ENCODE assay signal across 27 cellular contexts in the genomic region with DNA sequence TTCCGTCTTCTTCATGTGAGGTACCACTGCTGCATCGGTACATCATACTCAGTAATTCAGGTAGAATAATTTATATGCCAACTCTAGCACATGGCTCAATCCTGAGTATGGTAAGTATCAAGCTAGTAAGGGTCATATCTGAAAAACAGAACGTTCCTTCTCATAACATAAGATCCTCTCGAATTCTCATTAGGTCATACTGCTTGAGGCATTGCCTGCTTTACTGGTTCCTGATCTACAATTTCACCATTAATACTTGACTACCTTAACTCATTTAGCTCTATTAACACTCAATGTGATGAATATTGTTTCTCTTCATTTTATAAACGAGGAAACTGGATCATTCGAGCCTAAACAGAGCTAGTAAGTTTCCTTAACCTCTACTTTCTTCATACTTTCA.
"Had no signal": no experiment of that assay in that cellular context is flagged by ENCODE, and none has a peak within 500 bp of the region (broad histone marks: within the 10 kb centered on the region; RNA-seq: fewer than 3 reads in every experiment).

No MANE protein-coding gene starts in this region.

- FAIRE-seq: endothelial cell of umbilical vein, keratinocyte, small intestine had no signal

- H3K4me3 ChIP-seq: colonic mucosa, esophagus squamous epithelium, heart right ventricle, prostate gland, right lobe of liver, suprapubic skin, transverse colon, upper lobe of right lung, uterus had no signal

- H3K36me3 Mint-ChIP-seq: naive thymus-derived CD8-positive, alpha-beta T cell had no signal

- DNase-seq: colonic mucosa; effector CD8-positive, alpha-beta T cell; erythroblast; esophagus squamous epithelium; foreskin melanocyte; glutamatergic neuron; heart right ventricle; hypothalamus; naive thymus-derived CD8-positive, alpha-beta T cell; nephron progenitor cell; nucleus accumbens; right lobe of liver; small intestine; stimulated activated CD4-positive, alpha-beta T cell treated with anti-CD3 and anti-CD28 coated beads, Interleukin-15, amount 100 ng/mL, for 24 hours; stimulated activated CD4-positive, alpha-beta T cell treated with anti-CD3 and anti-CD28 coated beads, Interleukin-4, amount 100 ng/mL, for 1 hour; stimulated activated CD8-positive, alpha-beta memory T cell treated with anti-CD3 and anti-CD28 coated beads, Interleukin-4, amount 100 ng/mL, for 48 hours; stimulated activated naive CD4-positive, alpha-beta T cell; stimulated activated naive CD8-positive, alpha-beta T cell treated with anti-CD3 and anti-CD28 coated beads, Interleukin-15, amount 100 ng/mL, for 72 hours; transverse colon; upper lobe of right lung; uterus had no signal

- H3K4me3 Mint-ChIP-seq: dendritic cell treated with granulocyte-macrophage colony-stimulating factor and Interleukin-4, amounts not matched to agents 40 ng/mL and 50 ng/mL, for 4 days; naive thymus-derived CD8-positive, alpha-beta T cell; nephron progenitor cell; stimulated activated naive CD8-positive, alpha-beta T cell treated with anti-CD3 and anti-CD28 coated beads, Interleukin-15, amount 100 ng/mL, for 72 hours had no signal

- H3K27me3 Mint-ChIP-seq: dendritic cell treated with granulocyte-macrophage colony-stimulating factor and Interleukin-4, amounts not matched to agents 40 ng/mL and 50 ng/mL, for 4 days; naive thymus-derived CD8-positive, alpha-beta T cell; stimulated activated naive CD8-positive, alpha-beta T cell treated with anti-CD3 and anti-CD28 coated beads, Interleukin-15, amount 100 ng/mL, for 72 hours had no signal

- H3K9me3 Mint-ChIP-seq: dendritic cell treated with granulocyte-macrophage colony-stimulating factor and Interleukin-4, amounts not matched to agents 40 ng/mL and 50 ng/mL, for 4 days; nephron progenitor cell; stimulated activated naive CD8-positive, alpha-beta T cell treated with anti-CD3 and anti-CD28 coated beads, Interleukin-15, amount 100 ng/mL, for 72 hours had no signal

- H3K4me1 ChIP-seq: colonic mucosa, esophagus squamous epithelium, heart right ventricle, prostate gland, suprapubic skin, transverse colon, upper lobe of right lung, uterus had no signal

- H3K27ac Mint-ChIP-seq: dendritic cell treated with granulocyte-macrophage colony-stimulating factor and Interleukin-4, amounts not matched to agents 40 ng/mL and 50 ng/mL, for 4 days; naive thymus-derived CD8-positive, alpha-beta T cell; nephron progenitor cell; stimulated activated naive CD8-positive, alpha-beta T cell treated with anti-CD3 and anti-CD28 coated beads, Interleukin-15, amount 100 ng/mL, for 72 hours had no signal

- H3K27ac ChIP-seq: colonic mucosa, esophagus squamous epithelium, heart right ventricle, prostate gland, right lobe of liver, suprapubic skin, transverse colon, upper lobe of right lung, uterus had no signal

- ATAC-seq: heart right ventricle; left lobe of liver; naive thymus-derived CD8-positive, alpha-beta T cell; right lobe of liver; stimulated activated naive CD8-positive, alpha-beta T cell treated with anti-CD3 and anti-CD28 coated beads, Interleukin-15, amount 100 ng/mL, for 72 hours; upper lobe of right lung had no signal

- H3K36me3 ChIP-seq: colonic mucosa, esophagus squamous epithelium, heart right ventricle, prostate gland, right lobe of liver, suprapubic skin, transverse colon, upper lobe of right lung, uterus had no signal

- H3K9me3 ChIP-seq: colonic mucosa, esophagus squamous epithelium, prostate gland, right lobe of liver, suprapubic skin, transverse colon, upper lobe of right lung, uterus had no signal

- H3K27me3 ChIP-seq: colonic mucosa, esophagus squamous epithelium, heart right ventricle, right lobe of liver, suprapubic skin, transverse colon, upper lobe of right lung had no signal

- H3K4me1 Mint-ChIP-seq: naive thymus-derived CD8-positive, alpha-beta T cell; nephron progenitor cell; stimulated activated naive CD8-positive, alpha-beta T cell treated with anti-CD3 and anti-CD28 coated beads, Interleukin-15, amount 100 ng/mL, for 72 hours had no signal
